28 cellular contexts compared by ENCODE assay signal in the genomic region with DNA sequence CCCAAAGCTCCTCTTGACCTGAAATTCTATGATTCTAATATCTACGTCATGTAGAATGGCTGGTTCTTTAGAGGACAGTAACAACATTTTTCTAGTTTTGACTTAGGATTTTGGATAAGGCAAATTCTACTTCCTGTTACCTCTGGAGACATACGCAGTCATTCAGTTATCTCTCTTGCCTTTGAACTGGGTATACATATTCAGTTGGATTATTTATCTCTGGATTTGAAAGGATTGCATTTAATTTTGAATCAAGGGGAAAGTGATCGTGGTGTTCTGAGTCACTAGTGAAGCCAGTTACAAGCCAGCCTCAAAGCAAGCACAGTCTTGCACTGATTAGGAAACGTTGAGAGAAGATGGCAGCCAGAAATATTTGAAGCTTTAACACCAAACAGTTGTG. TPM values are rescaled to one million over a fixed set of nuclear protein-coding genes. Genes with fewer than 3 reads are reported as not detected.
A peak's percentile ranks its signal among the peaks of the same experiment; 100 is the strongest.
DNase-seq lines count a peak whose midpoint lies in the region; TF ChIP-seq lines count a peak whose summit lies in the region.
"Had no signal": no experiment of that assay in that cellular context is flagged by ENCODE, and none has a peak within 500 bp of the region (broad histone marks: within the 10 kb centered on the region; RNA-seq: fewer than 3 reads in every experiment).

No MANE protein-coding gene starts in this region.

- H3K4me3 ChIP-seq in breast epithelium = no peak overlapping the region
- H3K4me3 ChIP-seq: GM23338, SK-N-MC had no signal

- BruUV-seq in MCF 10A (replicated peaks; lab: Mats Ljungman, UMichigan) = no TSS peak

- DNase-seq in MCF 10A (ENCODE audit: unreplicated experiment) (peak; percentile 62), breast epithelium (ENCODE audit: low spot score in 2 of 2) (no peak), RWPE1 (ENCODE audit: low spot score) (peak; percentile 80), epithelial cell of prostate (ENCODE audit: low read depth, low spot score) (peak; percentile 52), mesothelial cell of epicardium (ENCODE audit: low spot score in 2 of 2, unreplicated experiment in 2 of 2) (no peak), NCI-H526 treated with DMSO at 0.1 percent for 48 hours (lab: John Stamatoyannopoulos, UW) (no peak), T-helper 2 cell (no peak), NCI-H510A treated with DMSO at 0.1 percent for 48 hours (lab: John Stamatoyannopoulos, UW) (no peak)
- DNase-seq: 8988T; AML-193; C1 segment of cervical spinal cord; CD8-positive, alpha-beta memory T cell; DMS53; GDM1; HCEC 1CT; KG1; NCI-H1105; NCI-H146; NCI-H2029; NCI-H2227 treated with DMSO at 0.1 percent for 48 hours; NCI-H510A; NCI-H774; OCI-M1; SHP77 treated with DMSO at 0.1 percent for 48 hours; SW 1271 had no signal

- no peaks in the 10 kb centered on the region for H3K4me1 ChIP-seq in breast epithelium

- H3K36me3 Mint-ChIP-seq in MCF 10A (ENCODE audit: insufficient read depth, unreplicated experiment) (no peaks in the 10 kb centered on the region), mesothelial cell of epicardium (no peaks in the 10 kb centered on the region)
- H3K36me3 Mint-ChIP-seq: CD8-positive, alpha-beta memory T cell had no signal

- intact Hi-C loops in MCF 10A (cut with micrococcal nuclease) (no loop called here), breast epithelium (cut with DNase I; ENCODE audit: low total_unique reads) (no loop called here)

- peaks cover 21% of the 10 kb centered on the region for H3K4me1 Mint-ChIP-seq in MCF 10A (ENCODE audit: insufficient read depth, unreplicated experiment)
- H3K4me1 Mint-ChIP-seq in mesothelial cell of epicardium = peaks cover 22% of the 10 kb centered on the region

- H3K9me3 Mint-ChIP-seq in MCF 10A (ENCODE audit: unreplicated experiment) (no peaks in the 10 kb centered on the region), mesothelial cell of epicardium (no peaks in the 10 kb centered on the region)
- H3K9me3 Mint-ChIP-seq: CD8-positive, alpha-beta memory T cell; GM23338 had no signal

- H3K4me3 Mint-ChIP-seq in MCF 10A (ENCODE audit: unreplicated experiment) (no peak overlapping the region), mesothelial cell of epicardium (no peak overlapping the region)
- H3K4me3 Mint-ChIP-seq: CD8-positive, alpha-beta memory T cell; GM23338 had no signal

- no peak for TF ChIP-seq POLR2A in breast epithelium (IDR thresholded peaks at IDR 0.05)

- CTCF ChIA-PET in MCF 10A (lab: Yijun Ruan, JAX) = interaction anchor here (0.8 to 24.1 kb wide), 17 partner anchors 10 to 541 kb away, joined by 3 to 1436 read pairs (median 7); a partner anchor contains a TSS
- CTCF ChIA-PET in RWPE1 (lab: Yijun Ruan, JAX) = interaction anchor here (0.6 to 4.2 kb wide), 6 partner anchors 9 to 576 kb away, joined by 3 to 22 read pairs (median 8); no protein-coding TSS in a partner anchor

- POLR2A ChIA-PET in MCF 10A (lab: Yijun Ruan, JAX) = interaction anchor here (0.7 to 5.8 kb wide), 23 partner anchors 9 to 512 kb away, joined by 3 to 73 read pairs (median 6); a partner anchor contains a TSS
- POLR2A ChIA-PET in RWPE1 (lab: Yijun Ruan, JAX; ENCODE audit: low non-redundant PET) = no interaction called here

- H3K27ac Mint-ChIP-seq in MCF 10A (ENCODE audit: low read depth, unreplicated experiment) (peak overlapping the region; percentile 71), mesothelial cell of epicardium (peak overlapping the region; percentile 13)
- H3K27ac Mint-ChIP-seq: GM23338 had no signal

- H3K9me3 ChIP-seq in breast epithelium = no peaks in the 10 kb centered on the region

- H3K27me3 Mint-ChIP-seq in MCF 10A (ENCODE audit: insufficient read depth, unreplicated experiment) (no peaks in the 10 kb centered on the region), mesothelial cell of epicardium (ENCODE audit: low read depth) (no peaks in the 10 kb centered on the region)

- no peaks in the 10 kb centered on the region for H3K27me3 ChIP-seq in breast epithelium

- H3K27ac ChIP-seq in breast epithelium (no peak overlapping the region), RWPE1 (no peak overlapping the region), epithelial cell of prostate (peak overlapping the region; percentile 57)
- H3K27ac ChIP-seq: SK-N-MC had no signal

- TF ChIP-seq CTCF in MCF 10A (IDR thresholded peaks at IDR 0.05; ENCODE audit: unreplicated experiment) (no peak), breast epithelium (IDR thresholded peaks at IDR 0.05) (no peak), RWPE1 (conservative IDR thresholded peaks at IDR 0.05; ENCODE audit: low read depth) (no peak), mesothelial cell of epicardium (IDR thresholded peaks at IDR 0.05; ENCODE audit: unreplicated experiment) (no peak)

- H3K36me3 ChIP-seq in breast epithelium = no peaks in the 10 kb centered on the region

RNA-seq across cellular contexts. Expression of a gene that starts 35.3 kb away (rescaled TPM):
- total RNA-seq in MCF 10A (2022) (not detected in 2 replicates), breast epithelium (1 to 10 TPM in 1 of 3 donors, under 1 TPM in 1, not detected in 1; 0.98 to 3.1 TPM), mesothelial cell of epicardium (0.18 to 0.20 TPM (median 0.20 TPM) in 3 replicates)
- total RNA-seq: RPMI7951 had no signal

Comparison
In these comparisons a context has a peak if more than half of its experiments do, and no peak if none do; other contexts are left out.
1. DNase-seq: peak in MCF 10A (single experiment), RWPE1 (single experiment) and epithelial cell of prostate (single experiment); none in breast epithelium (0 of 2), mesothelial cell of epicardium (0 of 2), NCI-H526 treated with DMSO at 0.1 percent for 48 hours (single experiment), T-helper 2 cell (0 of 5) and NCI-H510A treated with DMSO at 0.1 percent for 48 hours (single experiment).